In the genomic region with DNA sequence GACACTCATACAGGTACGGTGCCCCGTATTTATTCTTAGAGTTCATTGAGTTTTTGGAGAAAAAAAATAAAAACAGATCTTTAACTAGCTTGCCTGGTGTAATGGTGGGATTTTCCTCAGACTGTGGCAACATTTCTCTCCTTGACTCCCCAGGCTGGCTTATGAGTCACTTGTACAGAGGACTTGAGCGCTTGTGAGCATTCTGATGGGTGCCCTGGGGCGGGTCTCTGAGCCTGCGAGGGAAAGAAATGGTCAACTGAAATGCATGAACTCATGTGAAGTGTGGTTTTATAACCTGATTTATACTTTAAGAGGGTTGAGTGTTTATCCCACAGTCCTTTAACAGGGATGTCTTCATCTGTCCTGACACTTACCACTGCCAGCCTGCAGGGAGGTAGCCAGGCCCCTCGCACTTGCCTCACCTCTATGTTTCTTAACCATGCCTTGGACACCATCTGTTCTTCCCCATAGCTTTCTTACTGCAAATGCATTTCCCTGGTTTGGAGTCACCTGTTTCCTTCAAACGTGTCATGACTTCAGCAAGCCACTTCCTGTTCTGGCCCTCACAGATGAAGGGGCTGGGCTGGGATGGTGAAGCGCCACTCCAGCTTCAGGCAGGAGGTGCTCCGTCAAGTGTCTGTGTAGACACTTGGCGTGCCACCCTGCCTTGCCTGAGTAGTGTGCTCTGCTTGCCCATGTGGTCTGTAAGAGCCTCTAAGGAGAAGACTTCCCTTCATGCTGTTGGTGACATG, we compare ENCODE assay signal across 12 cellular contexts.
DNase-seq lines count a peak whose midpoint lies in the region; ATAC-seq and TF ChIP-seq lines count a peak whose summit lies in the region.
"Had no signal": no experiment of that assay in that cellular context is flagged by ENCODE, and none has a peak within 500 bp of the region (broad histone marks: within the 10 kb centered on the region; RNA-seq: fewer than 3 reads in every experiment).

No MANE protein-coding gene starts in this region.

- peaks cover 3% of the 10 kb centered on the region for H3K36me3 Mint-ChIP-seq in activated CD8-positive, alpha-beta T cell treated with anti-CD3 and anti-CD28 coated beads, Interleukin-2, amount 10 ng/mL, durations not matched to agents 7 days and 5 days (ENCODE audit: low read depth)

- H3K9ac ChIP-seq in DND-41 (ENCODE audit: low read depth, low read length) = no peak overlapping the region

- no peak overlapping the region for H3K4me3 Mint-ChIP-seq in activated CD8-positive, alpha-beta T cell treated with anti-CD3 and anti-CD28 coated beads, Interleukin-2, amount 10 ng/mL, durations not matched to agents 7 days and 5 days
- H3K4me3 Mint-ChIP-seq: CD4-positive, alpha-beta T cell had no signal

- no peak overlapping the region for H3K27ac Mint-ChIP-seq in activated CD8-positive, alpha-beta T cell treated with anti-CD3 and anti-CD28 coated beads, Interleukin-2, amount 10 ng/mL, durations not matched to agents 7 days and 5 days
- H3K27ac Mint-ChIP-seq: CD4-positive, alpha-beta T cell had no signal

- no peaks in the 10 kb centered on the region for H3K9me3 Mint-ChIP-seq in activated CD8-positive, alpha-beta T cell treated with anti-CD3 and anti-CD28 coated beads, Interleukin-2, amount 10 ng/mL, durations not matched to agents 7 days and 5 days (ENCODE audit: insufficient read depth)
- H3K9me3 Mint-ChIP-seq: CD4-positive, alpha-beta T cell had no signal

- H2AFZ ChIP-seq in DND-41 (ENCODE audit: low read depth, low read length) = no peak overlapping the region

- H3K4me1 Mint-ChIP-seq in activated CD8-positive, alpha-beta T cell treated with anti-CD3 and anti-CD28 coated beads, Interleukin-2, amount 10 ng/mL, durations not matched to agents 7 days and 5 days (ENCODE audit: low read depth) = no peaks in the 10 kb centered on the region

- no peaks in the 10 kb centered on the region for H3K9me3 ChIP-seq in DND-41 (ENCODE audit: insufficient read depth, low read length, severe bottlenecking)
- no peaks in the 10 kb centered on the region for H3K9me3 ChIP-seq in lower lobe of right lung
- H3K9me3 ChIP-seq: prostate gland had no signal

- CTCF ChIA-PET in activated CD8-positive, alpha-beta T cell treated with anti-CD3 and anti-CD28 coated beads, Interleukin-2, amount 10 ng/mL, durations not matched to agents 7 days and 5 days (lab: Charles Lee) = interaction anchor here (1.1 kb wide), 1 partner anchor 14 kb away, joined by 3 read pairs; no protein-coding TSS in a partner anchor

- TF ChIP-seq CTCF in DND-41 (IDR thresholded peaks at IDR 0.05; ENCODE audit: borderline replicate concordance, extremely low read depth, low read length, poor library complexity, severe bottlenecking) = no peak
- no peak for TF ChIP-seq CTCF in lower lobe of right lung (IDR thresholded peaks at IDR 0.05)

- DNase-seq in DND-41 (peak; percentile 61), KBM-7 (peak; percentile 86), lower lobe of right lung (peak; percentile 91), Ammon's horn (ENCODE audit: low spot score) (no peak), Right ventricle myocardium superior (no peak)
- peak; percentile 76 for DNase-seq in activated CD8-positive, alpha-beta T cell treated with anti-CD3 and anti-CD28 coated beads, Interleukin-2, amount 10 ng/mL, durations not matched to agents 7 days and 5 days
- DNase-seq: activated T-cell treated with anti-CD3 and anti-CD28 coated beads, Interleukin-2, amount 50 U/mL, for 1 hour; Karpas-422; RPMI8226 had no signal

- no peaks in the 10 kb centered on the region for H3K27me3 ChIP-seq in DND-41 (ENCODE audit: insufficient read depth, low read length, poor library complexity)
- no peaks in the 10 kb centered on the region for H3K27me3 ChIP-seq in lower lobe of right lung (ENCODE audit: low read depth)

- H3K4me2 ChIP-seq in DND-41 (ENCODE audit: insufficient read depth, low read length) = no peak overlapping the region

- H3K4me1 ChIP-seq in DND-41 (ENCODE audit: insufficient read depth, low read length) = peaks cover 11% of the 10 kb centered on the region
- H3K4me1 ChIP-seq in lower lobe of right lung = no peaks in the 10 kb centered on the region
- H3K4me1 ChIP-seq: prostate gland had no signal

- in situ Hi-C loops in KBM-7 (cut with MboI; ENCODE audit: low pct_unique_long_range_greater_than_20kb, low sequenced_read_pairs) = no loop called here

- intact Hi-C loops in lower lobe of right lung (cut with DNase I) = no loop called here
- intact Hi-C loops in Right ventricle myocardium superior (cut with DNase I) = no loop called here

- POLR2A ChIA-PET in activated CD8-positive, alpha-beta T cell treated with anti-CD3 and anti-CD28 coated beads, Interleukin-2, amount 10 ng/mL, durations not matched to agents 7 days and 5 days (lab: Charles Lee) = interaction anchor here (0.9 kb wide), 1 partner anchor 119 kb away, joined by 3 read pairs; no protein-coding TSS in a partner anchor

- H3K27ac ChIP-seq in DND-41 (ENCODE audit: low read length) (peak overlapping the region; percentile 36; the same call in 1 of the 2 replicates), lower lobe of right lung (peak overlapping the region; percentile 73)
- H3K27ac ChIP-seq: prostate gland had no signal

- H3K27me3 Mint-ChIP-seq in activated CD8-positive, alpha-beta T cell treated with anti-CD3 and anti-CD28 coated beads, Interleukin-2, amount 10 ng/mL, durations not matched to agents 7 days and 5 days (ENCODE audit: low read depth) = no peaks in the 10 kb centered on the region
- H3K27me3 Mint-ChIP-seq: CD4-positive, alpha-beta T cell had no signal

- ATAC-seq in DND-41 (ENCODE audit: insufficient read depth, low read depth) (peak; percentile 95), lower lobe of right lung (peak; percentile 95 to 97), Right ventricle myocardium superior (ENCODE audit: poor library complexity) (no peak), HG02588 (IDR thresholded peaks at IDR 0.05; ENCODE audit: unreplicated experiment) (no peak)
- peak; percentile 90 for ATAC-seq in activated CD8-positive, alpha-beta T cell treated with anti-CD3 and anti-CD28 coated beads, Interleukin-2, amount 10 ng/mL, durations not matched to agents 7 days and 5 days

- H3K79me2 ChIP-seq in DND-41 (ENCODE audit: insufficient read depth, low read length) = no peaks in the 10 kb centered on the region

- H3K36me3 ChIP-seq in DND-41 (ENCODE audit: insufficient read depth, low read length) = no peaks in the 10 kb centered on the region
- H3K36me3 ChIP-seq in lower lobe of right lung = peaks cover 22% of the 10 kb centered on the region

- H3K4me3 ChIP-seq in DND-41 (ENCODE audit: low read depth in 1 of 2, low read length in 2 of 2) (no peak overlapping the region), lower lobe of right lung (no peak overlapping the region)
- H3K4me3 ChIP-seq: prostate gland had no signal

- H4K20me1 ChIP-seq in DND-41 (ENCODE audit: insufficient read depth, low read length) = no peaks in the 10 kb centered on the region

Comparison
In these comparisons a context has a peak if more than half of its experiments do, and no peak if none do; other contexts are left out.
1. ATAC-seq: peak in DND-41 (single experiment), activated CD8-positive, alpha-beta T cell treated with anti-CD3 and anti-CD28 coated beads, Interleukin-2, amount 10 ng/mL, durations not matched to agents 7 days and 5 days (single experiment) and lower lobe of right lung (2 of 2); none in Right ventricle myocardium superior (single experiment) and HG02588 (single experiment).
2. DNase-seq: peak in DND-41 (single experiment), KBM-7 (single experiment), activated CD8-positive, alpha-beta T cell treated with anti-CD3 and anti-CD28 coated beads, Interleukin-2, amount 10 ng/mL, durations not matched to agents 7 days and 5 days (single experiment) and lower lobe of right lung (single experiment); none in Ammon's horn (single experiment) and Right ventricle myocardium superior (single experiment).